In the genomic region with DNA sequence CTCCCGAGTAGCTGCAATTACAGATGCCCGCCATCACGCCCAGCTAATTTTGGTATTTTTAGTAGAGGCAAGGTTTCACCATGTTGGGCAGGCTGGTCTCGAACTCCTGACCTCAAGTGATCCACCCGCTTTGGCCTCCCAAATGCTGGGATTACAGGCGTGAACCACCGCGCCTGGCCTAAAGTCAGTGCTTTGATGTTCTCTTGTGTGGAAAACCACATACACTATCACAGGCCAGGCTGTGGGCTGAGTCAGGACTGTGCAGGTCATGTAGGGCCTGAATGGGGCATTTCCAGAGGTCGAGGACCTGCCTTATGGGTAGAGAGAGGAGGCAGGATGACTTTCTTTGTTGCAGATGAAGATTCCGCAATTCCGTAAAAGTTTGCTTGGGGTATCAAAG, we compare ENCODE assay signal across 1 cellular context.
TF ChIP-seq lines count a peak whose summit lies in the region.

No MANE protein-coding gene starts in this region.

TF ChIP-seq in K562, 482 proteins besides CTCF, POLR2A, EP300 and RAD21:
- TF ChIP-seq WHSC1 (IDR thresholded peaks at IDR 0.05; ENCODE audit: low read length) = no peak
- 0 out of 2 replicates have a peak, but pooled peaks have one; percentile 4 for TF ChIP-seq ATF3 (IDR thresholded peaks at IDR 0.05)
- no peak for TF ChIP-seq ATF3 (CRISPR knock-in tag; conservative IDR thresholded peaks at IDR 0.05)
- no peak for TF ChIP-seq SMARCC2 (IDR thresholded peaks at IDR 0.05; ENCODE audit: low read depth)
